Comparison of ENCODE assay signal across 24 cellular contexts in the genomic region with DNA sequence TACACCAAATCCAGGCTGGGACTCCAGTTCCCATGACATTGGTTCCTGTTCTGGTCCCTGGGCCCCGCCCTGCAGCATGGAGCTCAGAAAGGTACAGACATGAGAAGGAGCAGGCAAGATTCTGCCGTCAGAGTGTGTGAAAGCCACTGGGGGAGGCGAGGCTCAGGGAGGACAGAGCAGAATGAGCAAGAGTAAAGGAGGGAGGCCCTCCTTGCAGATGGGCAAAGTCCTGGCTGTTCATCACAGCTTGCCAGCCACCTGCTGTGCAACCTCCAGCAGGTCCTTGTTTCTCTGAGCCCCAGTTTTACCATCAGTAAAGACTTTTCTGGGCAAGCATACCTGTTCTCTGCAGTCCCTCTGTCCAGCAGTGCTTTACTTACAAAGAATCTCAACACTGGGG.
"Had no signal": no experiment of that assay in that cellular context is flagged by ENCODE, and none has a peak within 500 bp of the region (broad histone marks: within the 10 kb centered on the region; RNA-seq: fewer than 3 reads in every experiment).

No MANE protein-coding gene starts in this region.

- H3K4me3 ChIP-seq: heart left ventricle, left ventricle myocardium inferior, lung, ovary, right atrium auricular region, spleen, tibial artery, upper lobe of right lung had no signal

- H3K9me3 ChIP-seq: ovary, tibial artery, upper lobe of right lung had no signal

- DNase-seq: heart left ventricle; hypothalamus; immature natural killer cell; left ventricle myocardium inferior; mesendoderm; naive B cell; natural killer cell; ovary; small intestine; spleen; stimulated activated CD4-positive, alpha-beta T cell treated with anti-CD3 and anti-CD28 coated beads, Interleukin-4, amount 100 ng/mL, for 24 hours; stimulated activated naive CD4-positive, alpha-beta T cell; tibial artery; trophoblast cell; upper lobe of right lung had no signal

- FAIRE-seq: islet of Langerhans, small intestine, urothelium cell line had no signal

- H3K27me3 ChIP-seq: ovary, right atrium auricular region had no signal

- H3K4me3 Mint-ChIP-seq: immature natural killer cell; mesothelial cell of epicardium; naive B cell; natural killer cell; stimulated activated effector memory CD8-positive, alpha-beta T cell treated with anti-CD3 and anti-CD28 coated beads, Interleukin-12 subunit alpha, Interleukin-12 subunit beta, amount 100 ng/mL, for 72 hours; stimulated activated naive CD8-positive, alpha-beta T cell treated with anti-CD3 and anti-CD28 coated beads, Interleukin-15, Interleukin-2, amounts not matched to agents 100 ng/mL and 50 ng/mL, for 24 hours had no signal

- H3K27ac Mint-ChIP-seq: immature natural killer cell; mesothelial cell of epicardium; naive B cell; natural killer cell; progenitor cell of endocrine pancreas; stimulated activated effector memory CD8-positive, alpha-beta T cell treated with anti-CD3 and anti-CD28 coated beads, Interleukin-12 subunit alpha, Interleukin-12 subunit beta, amount 100 ng/mL, for 72 hours; stimulated activated naive CD8-positive, alpha-beta T cell treated with anti-CD3 and anti-CD28 coated beads, Interleukin-15, Interleukin-2, amounts not matched to agents 100 ng/mL and 50 ng/mL, for 24 hours had no signal

- H3K4me1 ChIP-seq: upper lobe of right lung had no signal

- H3K27ac ChIP-seq: heart left ventricle, left ventricle myocardium inferior, ovary, right atrium auricular region, spleen, tibial artery, upper lobe of right lung had no signal

- H3K9me3 Mint-ChIP-seq: immature natural killer cell; natural killer cell; stimulated activated effector memory CD8-positive, alpha-beta T cell treated with anti-CD3 and anti-CD28 coated beads, Interleukin-12 subunit alpha, Interleukin-12 subunit beta, amount 100 ng/mL, for 72 hours; stimulated activated naive CD8-positive, alpha-beta T cell treated with anti-CD3 and anti-CD28 coated beads, Interleukin-15, Interleukin-2, amounts not matched to agents 100 ng/mL and 50 ng/mL, for 24 hours had no signal

- H3K36me3 ChIP-seq: heart left ventricle, left ventricle myocardium inferior, ovary, right atrium auricular region, spleen, tibial artery, upper lobe of right lung had no signal

- ATAC-seq: heart left ventricle; natural killer cell; sciatic nerve; stimulated activated effector memory CD8-positive, alpha-beta T cell treated with anti-CD3 and anti-CD28 coated beads, Interleukin-12 subunit alpha, Interleukin-12 subunit beta, amount 100 ng/mL, for 72 hours; upper lobe of right lung had no signal

- H3K36me3 Mint-ChIP-seq: immature natural killer cell; mesothelial cell of epicardium; naive B cell; natural killer cell; stimulated activated effector memory CD8-positive, alpha-beta T cell treated with anti-CD3 and anti-CD28 coated beads, Interleukin-12 subunit alpha, Interleukin-12 subunit beta, amount 100 ng/mL, for 72 hours had no signal
